ENCODE assay signal across 8 cellular contexts in genomic region chr19:52048604-52049493, GRCh38. TPM values are rescaled to one million over a fixed set of nuclear protein-coding genes. Genes with fewer than 3 reads are reported as not detected.
A peak's percentile ranks its signal among the peaks of the same experiment; 100 is the strongest.
DNase-seq lines count a peak whose midpoint lies in the region; ATAC-seq and TF ChIP-seq lines count a peak whose summit lies in the region.

Gene ZNF432 (minus strand): TSS chr19:52048838. CDS start chr19:52046868, 1,970 bp downstream.

- DNase-seq in NCI-H1417 (lab: John Stamatoyannopoulos, UW) (peak; percentile 89 to 96 (median 94)), T-helper 17 cell (peak; percentile 61 to 74 (median 61)), amniotic stem cell (lab: John Stamatoyannopoulos, UW) (peak; percentile 74), left cardiac atrium (peak; percentile 97), posterior vena cava (ENCODE audit: low spot score) (peak; percentile 99), upper lobe of left lung (peak; percentile 96 to 97)

- H3K4me3 Mint-ChIP-seq in T-helper 17 cell = peak within 1 kb of the TSS; percentile 98

- H3K9me3 ChIP-seq in T-helper 17 cell (ENCODE audit: control insufficient read depth, low read length, poor library complexity, severe bottlenecking) (peaks cover 12% of the 10 kb centered on the region), upper lobe of left lung (peaks cover 8 to 56% (median 40%) of the 10 kb centered on the region in 4 donors)

- H3K27me3 ChIP-seq in upper lobe of left lung = no peaks in the 10 kb centered on the region

- TF ChIP-seq CTCF in upper lobe of left lung (IDR thresholded peaks at IDR 0.05) = no peak

- H3K27ac Mint-ChIP-seq in T-helper 17 cell = peak within 1 kb of the TSS; percentile 99

- H3K27me3 Mint-ChIP-seq in T-helper 17 cell = no peaks in the 10 kb centered on the region

- ATAC-seq in HG02610 (IDR thresholded peaks at IDR 0.05; ENCODE audit: unreplicated experiment) (peak; percentile 91), T-helper 17 cell (peak; percentile 89), left cardiac atrium (peak; percentile 98 to 99), upper lobe of left lung (ENCODE audit: low FRiP score in 2 of 2) (peak; percentile 98 to 99)

- peaks cover 12 to 29% (median 19%) of the 10 kb centered on the region in 4 donors for H3K36me3 ChIP-seq in upper lobe of left lung

- H3K4me3 ChIP-seq in GM08714 (ENCODE audit: low read length) = peak within 1 kb of the TSS; percentile 81
- peak within 1 kb of the TSS; percentile 55 to 69 (median 66) for H3K4me3 ChIP-seq in upper lobe of left lung

- peaks cover 8% of the 10 kb centered on the region for H3K4me1 Mint-ChIP-seq in T-helper 17 cell

- intact Hi-C loops in left cardiac atrium (cut with DNase I) (no loop called here), posterior vena cava (cut with DNase I) (no loop called here)

- WGBS in upper lobe of left lung, 2 donors = 1% methylated on average over 36 to 54 of the region's 56 CpGs

- no peak for TF ChIP-seq EP300 in upper lobe of left lung (IDR thresholded peaks at IDR 0.05)

- TF ChIP-seq POLR2A in upper lobe of left lung (IDR thresholded peaks at IDR 0.05) = peak in 2 of 4 donors; percentile 53 to 76

- H3K4me1 ChIP-seq in upper lobe of left lung = peaks cover 0 to 12% (median 7%) of the 10 kb centered on the region in 4 donors

- peak within 1 kb of the TSS; percentile 89 to 96 (median 94) for H3K27ac ChIP-seq in upper lobe of left lung

- H3K36me3 Mint-ChIP-seq in T-helper 17 cell (ENCODE audit: low read depth) = peaks cover 6% of the 10 kb centered on the region

RNA-seq across cellular contexts. Expression of gene ZNF432, which starts in this region (rescaled TPM):
- 10 to 100 TPM; 16.6 to 18.7 TPM for total RNA-seq in T-helper 17 cell
- total RNA-seq in left cardiac atrium = 10 to 100 TPM in 1 of 2 donors, 1 to 10 TPM in 1; 8.5 to 10.7 TPM
- 10 to 100 TPM; 12.5 to 18.1 TPM for total RNA-seq in posterior vena cava
- 10 to 100 TPM in 5 of 6 donors, 1 to 10 TPM in 1; 8.4 to 16.3 (median 12.8) TPM for total RNA-seq in upper lobe of left lung

Comparison
In these comparisons a context has a peak if more than half of its experiments do, and no peak if none do; other contexts are left out.
1. Peak in every context shown above with its lines: DNase-seq, ATAC-seq, H3K4me3 ChIP-seq and H3K27ac ChIP-seq.